In genomic region chr13:110116072-110116487, GRCh38 we compare ENCODE assay signal across 8 cellular contexts.
A peak's percentile ranks its signal among the peaks of the same experiment; 100 is the strongest.
DNase-seq lines count a peak whose midpoint lies in the region; ATAC-seq and TF ChIP-seq lines count a peak whose summit lies in the region.

No MANE protein-coding gene starts in this region.

- peaks cover 50% of the 10 kb centered on the region for H3K4me1 Mint-ChIP-seq in HFFc6 (ENCODE audit: low read depth)
- no peaks in the 10 kb centered on the region for H3K4me1 Mint-ChIP-seq in stimulated activated effector memory CD8-positive, alpha-beta T cell treated with anti-CD3 and anti-CD28 coated beads, Interleukin-12 subunit alpha, Interleukin-12 subunit beta, amount 100 ng/mL, for 72 hours

- peaks cover 2% of the 10 kb centered on the region; the same call in 1 of the 2 replicates for H3K27me3 Mint-ChIP-seq in HFFc6 (ENCODE audit: insufficient read depth)

- WGBS in body of pancreas, 2 donors = 18 to 29% methylated on average over 21 to 23 of the region's 23 CpGs

- no peaks in the 10 kb centered on the region for H3K9me3 ChIP-seq in body of pancreas

- no peaks in the 10 kb centered on the region for H3K36me3 Mint-ChIP-seq in HFFc6 (ENCODE audit: low read depth)
- H3K36me3 Mint-ChIP-seq in stimulated activated effector memory CD8-positive, alpha-beta T cell treated with anti-CD3 and anti-CD28 coated beads, Interleukin-12 subunit alpha, Interleukin-12 subunit beta, amount 100 ng/mL, for 72 hours = no peaks in the 10 kb centered on the region

- no peaks in the 10 kb centered on the region for H3K36me3 ChIP-seq in body of pancreas (replicated peaks in 1 of 2; ENCODE audit: insufficient read depth in 1 of 2, low read depth in 2 of 2)

- intact Hi-C loops in body of pancreas (cut with DNase I) = no loop called here

- ATAC-seq in body of pancreas = peak; percentile 87
- ATAC-seq in stimulated activated effector memory CD8-positive, alpha-beta T cell treated with anti-CD3 and anti-CD28 coated beads, Interleukin-12 subunit alpha, Interleukin-12 subunit beta, amount 100 ng/mL, for 72 hours = peak; percentile 58

- no peak overlapping the region for H3K4me3 ChIP-seq in body of pancreas

- TF ChIP-seq CTCF in HFFc6 (IDR thresholded peaks at IDR 0.05) = peak; percentile 95
- TF ChIP-seq CTCF in body of pancreas (IDR thresholded peaks at IDR 0.05) = peak; percentile 68 to 78 (median 73)

- H3K27ac Mint-ChIP-seq in HFFc6 = no peak overlapping the region
- no peak overlapping the region for H3K27ac Mint-ChIP-seq in stimulated activated effector memory CD8-positive, alpha-beta T cell treated with anti-CD3 and anti-CD28 coated beads, Interleukin-12 subunit alpha, Interleukin-12 subunit beta, amount 100 ng/mL, for 72 hours

- TF ChIP-seq POLR2A in body of pancreas (IDR thresholded peaks at IDR 0.05) = no peak

- no peaks in the 10 kb centered on the region for H3K9me3 Mint-ChIP-seq in HFFc6
- no peaks in the 10 kb centered on the region for H3K9me3 Mint-ChIP-seq in stimulated activated effector memory CD8-positive, alpha-beta T cell treated with anti-CD3 and anti-CD28 coated beads, Interleukin-12 subunit alpha, Interleukin-12 subunit beta, amount 100 ng/mL, for 72 hours

- H3K27me3 ChIP-seq in body of pancreas = no peaks in the 10 kb centered on the region

- H3K4me1 ChIP-seq in body of pancreas = no peaks in the 10 kb centered on the region

- peak overlapping the region; percentile 59 for H3K4me3 Mint-ChIP-seq in HFFc6
- H3K4me3 Mint-ChIP-seq in stimulated activated effector memory CD8-positive, alpha-beta T cell treated with anti-CD3 and anti-CD28 coated beads, Interleukin-12 subunit alpha, Interleukin-12 subunit beta, amount 100 ng/mL, for 72 hours = no peak overlapping the region

- DNase-seq in EL (peak; percentile 64), HFFc6 (peak; percentile 62), SK-N-DZ (ENCODE audit: low spot score) (peak; percentile 55), body of pancreas (peak; percentile 64 to 73 (median 68)), left kidney (ENCODE audit: low read depth, low spot score) (peak; percentile 81), kidney glomerular epithelial cell (lab: John Stamatoyannopoulos, UW) (no peak), NCI-H1048 (lab: John Stamatoyannopoulos, UW) (no peak)
- peak; percentile 28 to 66 for DNase-seq in stimulated activated effector memory CD8-positive, alpha-beta T cell treated with anti-CD3 and anti-CD28 coated beads, Interleukin-12 subunit alpha, Interleukin-12 subunit beta, amount 100 ng/mL, for 72 hours (ENCODE audit: low spot score in 2 of 2)

- H3K27ac ChIP-seq in body of pancreas = no peak overlapping the region

Comparison
In these comparisons a context has a peak if more than half of its experiments do, and no peak if none do; other contexts are left out.
1. DNase-seq: peak in EL (single experiment), HFFc6 (single experiment), SK-N-DZ (single experiment), body of pancreas (4 of 4), left kidney (single experiment) and stimulated activated effector memory CD8-positive, alpha-beta T cell treated with anti-CD3 and anti-CD28 coated beads, Interleukin-12 subunit alpha, Interleukin-12 subunit beta, amount 100 ng/mL, for 72 hours (2 of 2); none in kidney glomerular epithelial cell (single experiment) and NCI-H1048 (single experiment).